ENCODE assay signal across 8 cellular contexts in the genomic region with DNA sequence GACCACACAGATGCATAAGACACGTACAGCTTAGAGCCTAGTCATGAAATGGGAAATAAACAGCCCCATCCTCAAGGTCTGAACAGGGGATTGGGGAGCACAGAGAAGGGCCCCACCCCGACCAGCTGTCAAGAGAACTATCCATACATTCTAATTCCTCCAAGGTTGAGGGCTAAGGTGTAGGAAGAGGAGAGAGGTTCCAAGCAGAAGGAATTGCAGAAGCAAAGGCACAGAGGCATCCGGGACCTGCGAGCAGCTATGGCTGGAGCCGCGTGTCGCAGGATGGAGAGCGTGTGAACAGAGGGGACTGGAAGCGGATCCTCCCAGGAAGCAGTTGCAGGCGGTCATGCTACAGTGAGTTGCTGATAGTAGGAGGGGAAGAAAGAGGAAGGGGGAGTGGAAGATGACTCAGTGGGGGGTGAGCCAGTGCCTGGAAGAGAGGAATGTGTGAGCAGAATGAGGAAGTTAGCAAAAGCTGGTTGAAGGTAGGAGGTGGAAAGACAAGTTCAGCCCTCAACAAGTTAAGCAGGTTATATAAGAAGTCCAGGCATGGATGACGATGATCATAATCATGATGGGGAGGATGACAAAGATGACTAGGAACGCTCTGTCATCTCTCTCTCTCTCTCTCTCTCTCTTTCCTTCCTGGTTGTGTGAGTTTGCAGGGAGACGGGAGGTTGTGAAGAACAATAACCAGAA.
DNase-seq lines count a peak whose midpoint lies in the region; ATAC-seq lines count a peak whose summit lies in the region.

No MANE protein-coding gene starts in this region.

- H3K27me3 Mint-ChIP-seq in T-helper 17 cell: peaks cover 17% of the 10 kb centered on the region

- H3K27ac Mint-ChIP-seq in T-helper 17 cell: no peak overlapping the region

- H3K36me3 Mint-ChIP-seq in T-helper 17 cell (ENCODE audit: low read depth): no peaks in the 10 kb centered on the region

- peaks cover 22% of the 10 kb centered on the region for H3K4me1 Mint-ChIP-seq in T-helper 17 cell

- ATAC-seq in T-helper 17 cell (peak; percentile 35), GM21447 (IDR thresholded peaks at IDR 0.05; ENCODE audit: unreplicated experiment) (no peak), GM19397 (IDR thresholded peaks at IDR 0.05; ENCODE audit: unreplicated experiment) (no peak)

- no peak overlapping the region for H3K4me3 Mint-ChIP-seq in T-helper 17 cell

- no peaks in the 10 kb centered on the region for H3K9me3 ChIP-seq in T-helper 17 cell (ENCODE audit: control insufficient read depth, low read length, poor library complexity, severe bottlenecking)

- DNase-seq in HK-2 (ENCODE audit: unreplicated experiment): peak; percentile 82
- no peak for DNase-seq in T-helper 17 cell
- peak; percentile 96 for DNase-seq in glomerular visceral epithelial cell (ENCODE audit: extremely low spot score)
- DNase-seq in pons (ENCODE audit: low spot score): peak; percentile 72
- no peak for DNase-seq in NCI-H2081 treated with DMSO at 0.1 percent for 48 hours (lab: John Stamatoyannopoulos, UW)
- no peak for DNase-seq in stimulated activated CD4-positive, alpha-beta T cell treated with anti-CD3 and anti-CD28 coated beads, Interleukin-2, amount 100 ng/mL, for 48 hours

Comparison
In these comparisons a context has a peak if more than half of its experiments do, and no peak if none do; other contexts are left out.
1. DNase-seq: peak in HK-2 (single experiment), glomerular visceral epithelial cell (single experiment) and pons (single experiment); none in T-helper 17 cell (0 of 3), NCI-H2081 treated with DMSO at 0.1 percent for 48 hours (single experiment) and stimulated activated CD4-positive, alpha-beta T cell treated with anti-CD3 and anti-CD28 coated beads, Interleukin-2, amount 100 ng/mL, for 48 hours (0 of 2).